Comparison of ENCODE assay signal across 3 cellular contexts in genomic region chr20:56422824-56423189, GRCh38.
TF ChIP-seq lines count a peak whose summit lies in the region.

No MANE protein-coding gene starts in this region.

TF ChIP-seq in SK-N-SH, 30 proteins besides CTCF, POLR2A, EP300 and RAD21 (continues in another document):
- no peak for TF ChIP-seq YY1 (IDR thresholded peaks at IDR 0.05; ENCODE audit: low read depth)
- no peak for TF ChIP-seq JUND (IDR thresholded peaks at IDR 0.05)
- no peak for TF ChIP-seq NFIC (IDR thresholded peaks at IDR 0.05; ENCODE audit: borderline replicate concordance)
- TF ChIP-seq MEF2A (IDR thresholded peaks at IDR 0.05; ENCODE audit: borderline replicate concordance, low read depth) = no peak
- no peak for TF ChIP-seq FOXM1 (IDR thresholded peaks at IDR 0.05; ENCODE audit: low read depth)
- no peak for TF ChIP-seq GABPA (IDR thresholded peaks at IDR 0.05; ENCODE audit: low read depth)
- no peak for TF ChIP-seq MAX (IDR thresholded peaks at IDR 0.05; ENCODE audit: low read depth)
- no peak for TF ChIP-seq REST (IDR thresholded peaks at IDR 0.05; ENCODE audit: low read depth, low read length)
- TF ChIP-seq MXI1 (IDR thresholded peaks at IDR 0.05; ENCODE audit: low read depth, low read length) = no peak
- TF ChIP-seq IRF3 (IDR thresholded peaks at IDR 0.05; ENCODE audit: low read depth, low read length) = no peak
- no peak for TF ChIP-seq TAF1 (IDR thresholded peaks at IDR 0.05; ENCODE audit: borderline replicate concordance, low read depth, low read length)
- TF ChIP-seq FOSL2 (IDR thresholded peaks at IDR 0.05; ENCODE audit: borderline replicate concordance, low read depth) = no peak
- TF ChIP-seq TCF12 (IDR thresholded peaks at IDR 0.05) = no peak

TF ChIP-seq in SK-N-SH treated with all-trans-retinoic acid at 6 μM for 48 hours, 23 proteins besides CTCF, POLR2A, EP300 and RAD21:
- TF ChIP-seq ESRRG (CRISPR knock-in tag; IDR thresholded peaks at IDR 0.05) (no peak), GLIS3 (CRISPR knock-in tag; IDR thresholded peaks at IDR 0.05) (no peak), SNAI2 (CRISPR knock-in tag; IDR thresholded peaks at IDR 0.05) (no peak), ARNTL (CRISPR knock-in tag; IDR thresholded peaks at IDR 0.05; ENCODE audit: borderline replicate concordance, low read depth) (no peak)

TF ChIP-seq in K562, 482 proteins besides CTCF, POLR2A, EP300 and RAD21:
- TF ChIP-seq VEZF1 (CRISPR knock-in tag; IDR thresholded peaks at IDR 0.05) (0 out of 2 replicates have a peak, but pooled peaks have one; percentile 4), ZBTB26 (CRISPR knock-in tag; IDR thresholded peaks at IDR 0.05) (no peak), KDM1A (IDR thresholded peaks at IDR 0.05) (0 out of 4 replicates have a peak, but pooled peaks of 1 of the 2 experiments have one; percentile 5), ATF6 (CRISPR knock-in tag; IDR thresholded peaks at IDR 0.05) (0 out of 2 replicates have a peak, but pooled peaks have one; percentile 53), FOSL1 (tag; conservative IDR thresholded peaks at IDR 0.05) (peak; percentile 27; the same call in 1 of the 2 replicates), ZNF3 (CRISPR knock-in tag; IDR thresholded peaks at IDR 0.05) (no peak), SMARCC2 (IDR thresholded peaks at IDR 0.05; ENCODE audit: low read depth) (peak; percentile 32; the same call in 1 of the 2 replicates), MNT (conservative IDR thresholded peaks at IDR 0.05) (0 out of 4 replicates have a peak, but pooled peaks of 1 of the 2 experiments have one; percentile 7), BACH1 (tag; IDR thresholded peaks at IDR 0.05) (0 out of 2 replicates have a peak, but pooled peaks have one; percentile 13), NR2C2 (CRISPR knock-in tag; IDR thresholded peaks at IDR 0.05) (no peak), NR2C2 (tag; IDR thresholded peaks at IDR 0.05) (peak; percentile 71), E2F4 (CRISPR knock-in tag; IDR thresholded peaks at IDR 0.05; ENCODE audit: low read depth) (no peak)
